In genomic region chr16:65745-66144, GRCh38 we compare ENCODE assay signal across 8 cellular contexts. TPM values are rescaled to one million over a fixed set of nuclear protein-coding genes. Genes with fewer than 3 reads are reported as not detected.
A peak's percentile ranks its signal among the peaks of the same experiment; 100 is the strongest.
DNase-seq lines count a peak whose midpoint lies in the region; ATAC-seq and TF ChIP-seq lines count a peak whose summit lies in the region.

No MANE protein-coding gene starts in this region.

- peaks cover 0 to 5% of the 10 kb centered on the region in 2 donors for H3K4me1 Mint-ChIP-seq in effector memory CD8-positive, alpha-beta T cell (ENCODE audit: low read depth in 2 of 2)
- H3K4me1 Mint-ChIP-seq in mesothelial cell of epicardium = peaks cover 32% of the 10 kb centered on the region

- no peaks in the 10 kb centered on the region for H3K27me3 ChIP-seq in HL-60 (ENCODE audit: insufficient read depth, poor library complexity, severe bottlenecking)

- H3K27ac Mint-ChIP-seq in effector memory CD8-positive, alpha-beta T cell = peak overlapping the region in 1 of 2 donors; percentile 36
- H3K27ac Mint-ChIP-seq in mesothelial cell of epicardium = peak overlapping the region; percentile 60

- no peak overlapping the region for H3K27ac ChIP-seq in HL-60 (replicated peaks)

- H3K9me3 Mint-ChIP-seq in effector memory CD8-positive, alpha-beta T cell = no peaks in the 10 kb centered on the region
- no peaks in the 10 kb centered on the region for H3K9me3 Mint-ChIP-seq in mesothelial cell of epicardium

- H3K4me3 ChIP-seq in HL-60 (replicated peaks; ENCODE audit: insufficient read depth, low read length) = no peak overlapping the region

- peak; percentile 96 for TF ChIP-seq CTCF in HL-60 (IDR thresholded peaks at IDR 0.05; ENCODE audit: insufficient read depth, low read length)
- TF ChIP-seq CTCF in mesothelial cell of epicardium (IDR thresholded peaks at IDR 0.05; ENCODE audit: unreplicated experiment) = peak; percentile 88

- ATAC-seq in effector memory CD8-positive, alpha-beta T cell (replicated peaks) = peak; percentile 96
- ATAC-seq in HG03039 (IDR thresholded peaks at IDR 0.05; ENCODE audit: unreplicated experiment) = no peak

- peaks cover 3 to 16% of the 10 kb centered on the region in 2 donors for H3K27me3 Mint-ChIP-seq in effector memory CD8-positive, alpha-beta T cell
- no peaks in the 10 kb centered on the region for H3K27me3 Mint-ChIP-seq in mesothelial cell of epicardium (ENCODE audit: low read depth)

- peak; percentile 92 for DNase-seq in D341Med (ENCODE audit: low spot score)
- peak in 1 of 2 experiments; percentile 86 for DNase-seq in HL-60 (ENCODE audit: low read depth in 1 of 2, low spot score in 1 of 2)
- DNase-seq in NOMO-1 treated with dmso at 0.1 percent for 144 hours (lab: John Stamatoyannopoulos, UW; ENCODE audit: unreplicated experiment) = peak; percentile 52
- DNase-seq in activated CD8-positive, alpha-beta memory T cell treated with anti-CD3 and anti-CD28 coated beads for 4 hours (ENCODE audit: low read depth in 2 of 2) = peak; percentile 69 to 72
- DNase-seq in effector memory CD8-positive, alpha-beta T cell = peak; percentile 80 to 90 (median 80)
- peak; percentile 63 to 89 for DNase-seq in mesothelial cell of epicardium (ENCODE audit: low spot score in 2 of 2, unreplicated experiment in 2 of 2)
- DNase-seq in stimulated activated CD8-positive, alpha-beta memory T cell treated with anti-CD3 and anti-CD28 coated beads, Interleukin-2, amount 100 ng/mL, for 48 hours (ENCODE audit: low read depth in 2 of 2) = peak; percentile 81 to 84

- H3K36me3 Mint-ChIP-seq in effector memory CD8-positive, alpha-beta T cell (ENCODE audit: insufficient read depth) = peaks cover 3% of the 10 kb centered on the region
- H3K36me3 Mint-ChIP-seq in mesothelial cell of epicardium = peaks cover 4% of the 10 kb centered on the region

- H3K4me3 Mint-ChIP-seq in effector memory CD8-positive, alpha-beta T cell = no peak overlapping the region
- no peak overlapping the region for H3K4me3 Mint-ChIP-seq in mesothelial cell of epicardium

RNA-seq across cellular contexts. Expression of gene RHBDF1, which starts 6.7 kb away (rescaled TPM):
- total RNA-seq in mesothelial cell of epicardium = 73.5 to 81.2 TPM (median 73.5 TPM) in 3 replicates

RNA-seq across cellular contexts. Expression of gene SNRNP25, which starts 12.1 kb away (rescaled TPM):
- 33.1 to 34.8 TPM (median 33.9 TPM) in 3 replicates for total RNA-seq in mesothelial cell of epicardium

RNA-seq across cellular contexts. Expression of gene MPG, which starts 12.3 kb away (rescaled TPM):
- 43.4 to 44.7 TPM (median 44.2 TPM) in 3 replicates for total RNA-seq in mesothelial cell of epicardium

RNA-seq across cellular contexts. Expression of gene POLR3K, which starts 12.3 kb away (rescaled TPM):
- total RNA-seq in mesothelial cell of epicardium = 8.7 to 9.2 TPM (median 9.1 TPM) in 3 replicates
